11 cellular contexts compared by ENCODE assay signal in the genomic region with DNA sequence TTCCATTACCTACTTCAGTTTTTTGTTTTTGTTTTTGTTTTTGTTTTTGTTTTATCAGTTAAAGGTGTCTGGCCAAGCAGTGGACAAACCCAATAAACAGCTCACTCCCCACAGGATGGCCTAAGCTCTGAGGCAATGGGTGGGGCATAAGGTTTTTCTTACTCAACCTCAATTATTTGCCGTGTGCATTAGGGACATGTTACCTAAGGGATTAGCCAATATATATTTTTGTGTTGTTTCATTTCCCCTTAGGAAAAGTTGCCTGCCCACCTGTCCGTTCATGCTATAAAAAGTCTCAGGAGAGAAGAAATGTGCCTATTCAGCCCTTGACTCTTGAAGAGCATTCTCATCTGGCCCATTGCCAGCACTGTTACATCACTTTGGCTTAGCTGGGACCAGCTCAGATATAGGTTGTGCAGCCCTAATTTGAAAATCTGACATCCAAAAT. TPM values are rescaled to one million over a fixed set of nuclear protein-coding genes. Genes with fewer than 3 reads are reported as not detected.
DNase-seq lines count a peak whose midpoint lies in the region; ATAC-seq and TF ChIP-seq lines count a peak whose summit lies in the region.
"Had no signal": no experiment of that assay in that cellular context is flagged by ENCODE, and none has a peak within 500 bp of the region (broad histone marks: within the 10 kb centered on the region; RNA-seq: fewer than 3 reads in every experiment).

No MANE protein-coding gene starts in this region.

- no peak overlapping the region for H3K9ac ChIP-seq in SK-N-SH

- no peak for TF ChIP-seq RAD21 in SK-N-SH (IDR thresholded peaks at IDR 0.05; ENCODE audit: low read length)

- H3F3A ChIP-seq in SK-N-SH (replicated peaks; ENCODE audit: insufficient read depth): peaks cover 30% of the 10 kb centered on the region

- H3K4me2 ChIP-seq in SK-N-SH: no peak overlapping the region

- H3K9me3 ChIP-seq in SK-N-SH (no peaks in the 10 kb centered on the region), testis (no peaks in the 10 kb centered on the region)
- H3K9me3 ChIP-seq: SJSA1 had no signal

- CTCF ChIA-PET in SK-N-SH (lab: Yijun Ruan, JAX): interaction anchor here (0.6 to 2.0 kb wide), 2 partner anchors 11 to 105 kb away, joined by 3 to 5 read pairs; no protein-coding TSS in a partner anchor

- WGBS in SK-N-SH (ENCODE audit: low lambda C conversion rate): 91% methylated on average over 2 of the region's 2 CpGs
- 76 to 79% methylated on average over 2 of the region's 2 CpGs for WGBS in testis, 2 donors

- TF ChIP-seq CTCF in SK-N-SH (IDR thresholded peaks at IDR 0.05) (no peak), testis (IDR thresholded peaks at IDR 0.05) (no peak)

- H3K36me3 ChIP-seq in SK-N-SH (replicated peaks in 1 of 2; ENCODE audit: control insufficient read depth in 1 of 2, insufficient read depth in 2 of 2, low read length in 1 of 2): no peaks in the 10 kb centered on the region
- H3K36me3 ChIP-seq in testis (ENCODE audit: low read depth, missing control alignments): no peaks in the 10 kb centered on the region

- H3K4me3 ChIP-seq in SK-N-SH (ENCODE audit: low read depth in 2 of 2, low read length in 1 of 2): no peak overlapping the region
- H3K4me3 ChIP-seq in testis: no peak overlapping the region
- H3K4me3 ChIP-seq: SJSA1 had no signal

- no peaks in the 10 kb centered on the region for H3K79me2 ChIP-seq in SK-N-SH (ENCODE audit: insufficient read depth)

- DNase-seq in SK-N-SH (no peak), NCI-H524 (lab: John Stamatoyannopoulos, UW) (peak; percentile 66 to 85), dermis blood vessel endothelial cell (peak; percentile 14), testis (peak; percentile 33), NCI-H526 (lab: John Stamatoyannopoulos, UW) (no peak)
- no peak for DNase-seq in stimulated activated CD4-positive, alpha-beta T cell treated with anti-CD3 and anti-CD28 coated beads, Interleukin-2, amount 100 ng/mL, for 48 hours
- DNase-seq in central memory CD4-positive, alpha-beta T cell: no peak
- DNase-seq: activated T-cell treated with anti-CD3 and anti-CD28 coated beads, Interleukin-2, amount 50 U/mL, for 1 hour; stimulated activated CD8-positive, alpha-beta memory T cell treated with anti-CD3 and anti-CD28 coated beads, Interleukin-4, amount 100 ng/mL, for 48 hours had no signal

- no peak for ATAC-seq in SK-N-SH treated with all-trans-retinoic acid at 6 μM for 48 hours

- H3K27me3 ChIP-seq in SK-N-SH (ENCODE audit: insufficient read depth) (no peaks in the 10 kb centered on the region), testis (no peaks in the 10 kb centered on the region)
- H3K27me3 ChIP-seq: SJSA1 had no signal

- H3K4me1 ChIP-seq in SK-N-SH (ENCODE audit: control insufficient read depth in 1 of 2, insufficient read depth in 2 of 2, low read depth in 1 of 2, low read length in 1 of 2) (peaks cover 9 to 37% of the 10 kb centered on the region in 2 experiments), testis (peaks cover 3% of the 10 kb centered on the region)

- intact Hi-C loops in testis (cut with DNase I; ENCODE audit: low total_unique reads): no loop called here

- H3K9me2 ChIP-seq in SK-N-SH: no peaks in the 10 kb centered on the region

- POLR2A ChIA-PET in SK-N-SH (lab: Yijun Ruan, JAX): no interaction called here

- H2AFZ ChIP-seq in SK-N-SH (ENCODE audit: low read depth): no peak overlapping the region

- H4K20me1 ChIP-seq in SK-N-SH (ENCODE audit: insufficient read depth): no peaks in the 10 kb centered on the region

- H3K27ac ChIP-seq in SK-N-SH (ENCODE audit: low read depth in 2 of 2, low read length in 1 of 2): no peak overlapping the region
- no peak overlapping the region for H3K27ac ChIP-seq in testis
- H3K27ac ChIP-seq: SJSA1 had no signal

- no peak for TF ChIP-seq POLR2A in testis (IDR thresholded peaks at IDR 0.05)

- no peak for TF ChIP-seq EP300 in SK-N-SH (IDR thresholded peaks at IDR 0.05; ENCODE audit: borderline replicate concordance in 1 of 2, low read depth in 1 of 2, low read length in 1 of 2)

TF ChIP-seq in SK-N-SH, 30 proteins besides CTCF, POLR2A, EP300 and RAD21:
- TF ChIP-seq NFIC (IDR thresholded peaks at IDR 0.05; ENCODE audit: borderline replicate concordance): peak; percentile 68
- TF ChIP-seq RCOR1 (IDR thresholded peaks at IDR 0.05; ENCODE audit: low read length): no peak
- no peak for TF ChIP-seq SMC3 (IDR thresholded peaks at IDR 0.05; ENCODE audit: low read depth, low read length)
- no peak for TF ChIP-seq RXRA (IDR thresholded peaks at IDR 0.05; ENCODE audit: borderline replicate concordance, low read depth)
- no peak for TF ChIP-seq POLR2AphosphoS5 (IDR thresholded peaks at IDR 0.05; ENCODE audit: low read depth, low read length)
- TF ChIP-seq, protein P1, sequence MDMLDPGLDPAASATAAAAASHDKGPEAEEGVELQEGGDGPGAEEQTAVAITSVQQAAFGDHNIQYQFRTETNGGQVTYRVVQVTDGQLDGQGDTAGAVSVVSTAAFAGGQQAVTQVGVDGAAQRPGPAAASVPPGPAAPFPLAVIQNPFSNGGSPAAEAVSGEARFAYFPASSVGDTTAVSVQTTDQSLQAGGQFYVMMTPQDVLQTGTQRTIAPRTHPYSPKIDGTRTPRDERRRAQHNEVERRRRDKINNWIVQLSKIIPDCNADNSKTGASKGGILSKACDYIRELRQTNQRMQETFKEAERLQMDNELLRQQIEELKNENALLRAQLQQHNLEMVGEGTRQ (IDR thresholded peaks at IDR 0.05; ENCODE audit: borderline replicate concordance, low read depth, low read length): no peak
- TF ChIP-seq, protein P2, sequence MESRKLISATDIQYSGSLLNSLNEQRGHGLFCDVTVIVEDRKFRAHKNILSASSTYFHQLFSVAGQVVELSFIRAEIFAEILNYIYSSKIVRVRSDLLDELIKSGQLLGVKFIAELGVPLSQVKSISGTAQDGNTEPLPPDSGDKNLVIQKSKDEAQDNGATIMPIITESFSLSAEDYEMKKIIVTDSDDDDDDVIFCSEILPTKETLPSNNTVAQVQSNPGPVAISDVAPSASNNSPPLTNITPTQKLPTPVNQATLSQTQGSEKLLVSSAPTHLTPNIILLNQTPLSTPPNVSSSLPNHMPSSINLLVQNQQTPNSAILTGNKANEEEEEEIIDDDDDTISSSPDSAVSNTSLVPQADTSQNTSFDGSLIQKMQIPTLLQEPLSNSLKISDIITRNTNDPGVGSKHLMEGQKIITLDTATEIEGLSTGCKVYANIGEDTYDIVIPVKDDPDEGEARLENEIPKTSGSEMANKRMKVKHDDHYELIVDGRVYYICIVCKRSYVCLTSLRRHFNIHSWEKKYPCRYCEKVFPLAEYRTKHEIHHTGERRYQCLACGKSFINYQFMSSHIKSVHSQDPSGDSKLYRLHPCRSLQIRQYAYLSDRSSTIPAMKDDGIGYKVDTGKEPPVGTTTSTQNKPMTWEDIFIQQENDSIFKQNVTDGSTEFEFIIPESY (IDR thresholded peaks at IDR 0.05; ENCODE audit: borderline replicate concordance, low read depth): no peak

TF ChIP-seq in SK-N-SH treated with all-trans-retinoic acid at 6 μM for 48 hours, 23 proteins besides CTCF, POLR2A, EP300 and RAD21:
- TF ChIP-seq BACH2 (CRISPR knock-in tag; IDR thresholded peaks at IDR 0.05; ENCODE audit: borderline replicate concordance): no peak

RNA-seq across cellular contexts. Expression of a gene that starts 7.3 kb away (rescaled TPM):
- polyA plus RNA-seq in SK-N-SH (2012; rRNA removed) (0.87 and 0.93 TPM in 2 replicates), testis (ENCODE audit: insufficient read depth, low read depth, low replicate concordance) (416 TPM)
- polyA plus RNA-seq in SK-N-SH (2012; cell fraction: cytosol; rRNA removed): 0.36 and 0.47 TPM in 2 replicates
- polyA plus RNA-seq in SK-N-SH (2012; cell fraction: nucleus; rRNA removed): 1.8 and 2.0 TPM in 2 replicates
- total RNA-seq in dermis blood vessel endothelial cell (0.05 and 0.17 TPM in 2 replicates), testis (100 to 1,000 TPM; 127 to 378 TPM)

Comparison
In these comparisons a context has a peak if more than half of its experiments do, and no peak if none do; other contexts are left out.
1. DNase-seq: peak in NCI-H524 (2 of 2), dermis blood vessel endothelial cell (single experiment) and testis (single experiment); none in SK-N-SH (single experiment), NCI-H526 (0 of 2), stimulated activated CD4-positive, alpha-beta T cell treated with anti-CD3 and anti-CD28 coated beads, Interleukin-2, amount 100 ng/mL, for 48 hours (0 of 2) and central memory CD4-positive, alpha-beta T cell (single experiment).
2. RNA of a gene that starts 7.3 kb away (total RNA-seq): 127 to 378 TPM in testis; 0.05 to 0.17 TPM in dermis blood vessel endothelial cell; every median in the first group is over 100 times any median in the second.